Comparison of ENCODE assay signal across 1 cellular context in the genomic region with DNA sequence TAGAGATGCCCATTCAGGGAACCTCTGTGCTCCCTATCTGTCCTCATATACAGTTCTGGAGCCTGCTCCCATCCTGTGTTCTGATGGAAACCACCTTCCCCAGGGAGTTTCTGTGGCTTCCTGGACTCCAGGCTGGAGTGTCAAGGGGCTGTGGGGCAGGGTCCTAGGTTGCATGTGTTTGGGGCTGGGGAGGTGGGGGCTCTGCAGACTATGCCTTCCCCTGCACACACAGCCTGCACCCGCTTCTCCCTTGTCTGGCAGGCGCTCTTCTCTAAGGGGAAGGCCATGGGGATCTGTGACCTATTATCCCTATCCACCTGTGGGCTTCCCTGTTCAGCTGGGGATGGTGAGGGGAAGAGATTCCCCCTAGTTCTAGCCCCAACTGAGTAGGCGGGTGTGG.
TF ChIP-seq lines count a peak whose summit lies in the region.

No MANE protein-coding gene starts in this region.

TF ChIP-seq in A549, 52 proteins besides CTCF, POLR2A, EP300 and RAD21 (continued from another document):
- TF ChIP-seq ZNF302 (CRISPR knock-in tag; IDR thresholded peaks at IDR 0.05) (no peak), CHD4 (IDR thresholded peaks at IDR 0.05; ENCODE audit: borderline replicate concordance) (no peak), HDAC2 (IDR thresholded peaks at IDR 0.05) (no peak), HOXA7 (CRISPR knock-in tag; IDR thresholded peaks at IDR 0.05) (no peak), MYC (IDR thresholded peaks at IDR 0.05; ENCODE audit: borderline replicate concordance, low read length) (no peak)
- TF ChIP-seq, protein P1, sequence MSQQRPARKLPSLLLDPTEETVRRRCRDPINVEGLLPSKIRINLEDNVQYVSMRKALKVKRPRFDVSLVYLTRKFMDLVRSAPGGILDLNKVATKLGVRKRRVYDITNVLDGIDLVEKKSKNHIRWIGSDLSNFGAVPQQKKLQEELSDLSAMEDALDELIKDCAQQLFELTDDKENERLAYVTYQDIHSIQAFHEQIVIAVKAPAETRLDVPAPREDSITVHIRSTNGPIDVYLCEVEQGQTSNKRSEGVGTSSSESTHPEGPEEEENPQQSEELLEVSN (IDR thresholded peaks at IDR 0.05; ENCODE audit: borderline replicate concordance, low read depth): no peak
- TF ChIP-seq, protein P2, sequence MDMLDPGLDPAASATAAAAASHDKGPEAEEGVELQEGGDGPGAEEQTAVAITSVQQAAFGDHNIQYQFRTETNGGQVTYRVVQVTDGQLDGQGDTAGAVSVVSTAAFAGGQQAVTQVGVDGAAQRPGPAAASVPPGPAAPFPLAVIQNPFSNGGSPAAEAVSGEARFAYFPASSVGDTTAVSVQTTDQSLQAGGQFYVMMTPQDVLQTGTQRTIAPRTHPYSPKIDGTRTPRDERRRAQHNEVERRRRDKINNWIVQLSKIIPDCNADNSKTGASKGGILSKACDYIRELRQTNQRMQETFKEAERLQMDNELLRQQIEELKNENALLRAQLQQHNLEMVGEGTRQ (IDR thresholded peaks at IDR 0.05): no peak
- TF ChIP-seq, protein P3, sequence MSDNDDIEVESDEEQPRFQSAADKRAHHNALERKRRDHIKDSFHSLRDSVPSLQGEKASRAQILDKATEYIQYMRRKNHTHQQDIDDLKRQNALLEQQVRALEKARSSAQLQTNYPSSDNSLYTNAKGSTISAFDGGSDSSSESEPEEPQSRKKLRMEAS (IDR thresholded peaks at IDR 0.05): no peak
